ENCODE assay signal across 8 cellular contexts in genomic region chr3:4504340-4505261, GRCh38. TPM values are rescaled to one million over a fixed set of nuclear protein-coding genes. Genes with fewer than 3 reads are reported as not detected.
DNase-seq lines count a peak whose midpoint lies in the region; ATAC-seq, FAIRE-seq and TF ChIP-seq lines count a peak whose summit lies in the region.

No MANE protein-coding gene starts in this region.

- H3K79me1 ChIP-seq in H1 (ENCODE audit: low read depth, low read length), result no peaks in the 10 kb centered on the region

- H4K20me1 ChIP-seq in H1 (replicated peaks in 1 of 2; ENCODE audit: control insufficient read depth in 1 of 2, insufficient read depth in 2 of 2, low read length in 2 of 2), result peaks cover 0 to 2% of the 10 kb centered on the region in 2 experiments

- H2AFZ ChIP-seq in H1 (ENCODE audit: low read length), result 0 out of 2 replicates have a peak overlapping the region, but pooled peaks have one; percentile 65

- H3K4me3 ChIP-seq in H1 (ENCODE audit: extremely low read depth in 1 of 4, insufficient read depth in 2 of 4, low read depth in 3 of 4, low read length in 4 of 4), result no peak overlapping the region

- H3K4me1 Mint-ChIP-seq in T-helper 17 cell, result peaks cover 37% of the 10 kb centered on the region

- H3K9me3 ChIP-seq in T-helper 17 cell (ENCODE audit: control insufficient read depth, low read length, poor library complexity, severe bottlenecking) (no peaks in the 10 kb centered on the region), H1 (ENCODE audit: insufficient read depth in 2 of 2, low read depth in 1 of 2, low read length in 1 of 2) (no peaks in the 10 kb centered on the region)

- peak; percentile 84 for ATAC-seq in T-helper 17 cell

- no peak overlapping the region for H3K4ac ChIP-seq in H1 (replicated peaks; ENCODE audit: insufficient read length, low read depth, low read length)

- no peak overlapping the region for H3K4me2 ChIP-seq in H1 (ENCODE audit: insufficient read depth in 1 of 2, low read depth in 2 of 2, low read length in 2 of 2)

- WGBS in H1 (ENCODE audit: extremely low coverage in 1 of 2, insufficient coverage in 1 of 2, insufficient read length in 1 of 2, insufficient replicate concordance in 2 of 2, low coverage in 1 of 2, low lambda C conversion rate in 2 of 2, missing lambda C conversion rate in 1 of 2), 2 experiments, result 78% methylated on average over 14 of the region's 14 CpGs; no CpG with 5 or more reads in 1 of the 2 experiments

- no peak overlapping the region for H4K5ac ChIP-seq in H1 (ENCODE audit: insufficient read length, low read depth, low read length)

- TF ChIP-seq CTCF in H1 (IDR thresholded peaks at IDR 0.05; ENCODE audit: control extremely low read depth in 1 of 3, insufficient read depth in 1 of 3, low read depth in 1 of 3, low read length in 3 of 3), result no peak

- no peaks in the 10 kb centered on the region for H3K23me2 ChIP-seq in H1 (ENCODE audit: low read depth, low read length)

- no peak overlapping the region for H3K14ac ChIP-seq in H1 (ENCODE audit: insufficient read length)

- no peaks in the 10 kb centered on the region; a peak in 1 of 4 replicates for H3K79me2 ChIP-seq in H1 (ENCODE audit: control insufficient read depth in 1 of 2, insufficient read depth in 2 of 2, low read length in 2 of 2)

- H3K56ac ChIP-seq in H1 (replicated peaks; ENCODE audit: insufficient read length, low read depth, low read length), result no peak overlapping the region

- 0 out of 2 replicates have a peak overlapping the region, but pooled peaks have one; percentile 40 for H2BK15ac ChIP-seq in H1 (ENCODE audit: low read length)

- H3K4me1 ChIP-seq in H1 (replicated peaks in 1 of 4; ENCODE audit: control insufficient read depth in 3 of 4, insufficient read depth in 4 of 4, low read length in 3 of 4), result peaks cover 0 to 4% (median 1%) of the 10 kb centered on the region in 4 experiments; a peak in 2 of 7 replicates

- no peak overlapping the region for H2BK12ac ChIP-seq in H1 (ENCODE audit: low read depth, low read length)

- H3K36me3 ChIP-seq in H1 (ENCODE audit: control insufficient read depth in 2 of 4, insufficient read depth in 4 of 4, low read length in 3 of 4), result no peaks in the 10 kb centered on the region

- POLR2A ChIA-PET in H1 (lab: Charles Lee; ENCODE audit: partially characterized antibody), result interaction anchor here (8.6 kb wide), 1 partner anchor 11 kb away, joined by 91 read pairs; the partner anchor contains the start of gene ITPR1

- H3K27ac Mint-ChIP-seq in T-helper 17 cell, result peak overlapping the region; percentile 97

- H3K4me3 Mint-ChIP-seq in T-helper 17 cell, result peak overlapping the region; percentile 93

- FAIRE-seq in H1 (lab: Jason Lieb, UNC), result no peak

- H2BK20ac ChIP-seq in H1 (ENCODE audit: low read length), result no peak overlapping the region

- peak; percentile 49 for DNase-seq in NCI-H748 (lab: John Stamatoyannopoulos, UW; ENCODE audit: unreplicated experiment)
- DNase-seq in NCI-H748 treated with DMSO at 0.1 percent for 48 hours (lab: John Stamatoyannopoulos, UW), result no peak
- peak in 2 of 3 donors; percentile 14 to 20 for DNase-seq in T-helper 17 cell
- DNase-seq in H1 (ENCODE audit: low read depth in 1 of 2, low spot score in 2 of 2), result no peak
- peak; percentile 31 for DNase-seq in renal cortical epithelial cell (ENCODE audit: low read depth)
- DNase-seq in NCI-H2196 (lab: John Stamatoyannopoulos, UW; ENCODE audit: unreplicated experiment), result no peak
- no peak for DNase-seq in foreskin melanocyte
- no peak for DNase-seq in mesenteric fat pad (ENCODE audit: low spot score)

- TF ChIP-seq EP300 in H1 (IDR thresholded peaks at IDR 0.05; ENCODE audit: borderline replicate concordance in 1 of 2, low read depth in 2 of 2, low read length in 2 of 2), result no peak

- H3K36me3 Mint-ChIP-seq in T-helper 17 cell (ENCODE audit: low read depth), result no peaks in the 10 kb centered on the region

- TF ChIP-seq POLR2A in H1 (IDR thresholded peaks at IDR 0.05; ENCODE audit: control extremely low read depth in 1 of 2, low read depth in 2 of 2, low read length in 2 of 2), result no peak

- H4K91ac ChIP-seq in H1 (replicated peaks; ENCODE audit: insufficient read length, low read length), result no peak overlapping the region

- H2BK120ac ChIP-seq in H1 (replicated peaks; ENCODE audit: low read depth, low read length), result no peak overlapping the region

- no peaks in the 10 kb centered on the region for H3K27me3 Mint-ChIP-seq in T-helper 17 cell

- no peak overlapping the region; the same call in 1 of the 2 replicates for H4K8ac ChIP-seq in H1 (ENCODE audit: extremely low read depth, insufficient read depth, low read length)

- H3K27ac ChIP-seq in H1 (ENCODE audit: low read depth, low read length), result no peak overlapping the region

- no peak overlapping the region for H2AK5ac ChIP-seq in H1 (ENCODE audit: low read depth, low read length)

- H2BK5ac ChIP-seq in H1 (ENCODE audit: low read depth, low read length), result no peak overlapping the region

- H3K18ac ChIP-seq in H1 (ENCODE audit: extremely low read depth, low read length), result no peak overlapping the region

- TF ChIP-seq RAD21 in H1 (IDR thresholded peaks at IDR 0.05 in 1 of 2, conservative IDR thresholded peaks at IDR 0.05 in 1 of 2; ENCODE audit: low read depth in 2 of 2, low read length in 2 of 2), result no peak

- CTCF ChIA-PET in H1 (lab: Charles Lee; ENCODE audit: partially characterized antibody), result interaction anchor here (0.9 to 3.0 kb wide), 5 partner anchors 10 to 153 kb away, joined by 3 to 16 read pairs (median 4); partner anchors contain the start of gene ITPR1

- H3K23ac ChIP-seq in H1 (ENCODE audit: insufficient read length), result no peak overlapping the region

- H3K27me3 ChIP-seq in H1 (replicated peaks in 1 of 4; ENCODE audit: control insufficient read depth in 3 of 4, extremely low read depth in 1 of 4, insufficient read depth in 3 of 4, low read length in 3 of 4), result no peaks in the 10 kb centered on the region

- H3K9ac ChIP-seq in H1 (replicated peaks in 1 of 4; ENCODE audit: extremely low read depth in 1 of 4, low read depth in 3 of 4, low read length in 3 of 4), result no peak overlapping the region

TF ChIP-seq in H1, 55 proteins besides CTCF, POLR2A, EP300 and RAD21 (continues in another document):
- TF ChIP-seq KDM1A (IDR thresholded peaks at IDR 0.05; ENCODE audit: borderline replicate concordance, low read length) (no peak), ATF2 (IDR thresholded peaks at IDR 0.05; ENCODE audit: low read length) (no peak), SP1 (IDR thresholded peaks at IDR 0.05; ENCODE audit: low read depth, low read length) (no peak), FOSL1 (IDR thresholded peaks at IDR 0.05; ENCODE audit: insufficient read depth, low read depth, low read length) (no peak), RFX5 (IDR thresholded peaks at IDR 0.05; ENCODE audit: borderline replicate concordance, low read depth, low read length) (no peak), CEBPB (IDR thresholded peaks at IDR 0.05; ENCODE audit: low read depth, low read length) (no peak)

RNA-seq across cellular contexts. Expression of gene ITPR1, which starts 11.5 kb away (rescaled TPM):
- total RNA-seq in T-helper 17 cell (100 to 1,000 TPM in 1 of 2 donors, 10 to 100 TPM in 1; 92.0 to 102 TPM), renal cortical epithelial cell (7.8 and 30.0 TPM in 2 replicates), mesenteric fat pad (38.9 TPM)
- 11.5 and 16.3 TPM in 2 replicates for total RNA-seq in H1 (2021; fragmentation: NEBNext Ultra II Directional; extraction: Animal tissue kit (Norgen Biotek cat#: 25700))
- 2.0 and 2.5 TPM in 2 replicates for polyA plus RNA-seq in H1 (2011; rRNA removed)
- polyA plus RNA-seq in H1 (2011; cell fraction: cytosol; rRNA removed), result 3.3 TPM
- polyA plus RNA-seq in H1 (2011; cell fraction: nucleus; rRNA removed), result 9.5 TPM
- polyA plus RNA-seq in H1 (2012, experiment 1 of 2), result 3.1 to 7.3 TPM (median 4.0 TPM) in 4 replicates
- 0.64 TPM for polyA plus RNA-seq in H1 (2012, experiment 2 of 2)
- polyA plus RNA-seq in H1 (2013, experiment 1 of 2), result 4.2 TPM
- 3.5 TPM for polyA plus RNA-seq in H1 (2013, experiment 2 of 2)
- 21.2 and 23.3 TPM in 2 replicates for polyA minus RNA-seq in H1 (2011; rRNA and poly(A)+ RNA removed)
- 12.2 TPM for polyA minus RNA-seq in H1 (2011; cell fraction: cytosol; rRNA and poly(A)+ RNA removed)
- 63.0 TPM for polyA minus RNA-seq in H1 (2011; cell fraction: nucleus; rRNA and poly(A)+ RNA removed)

RNA-seq across cellular contexts. Expression of gene SUMF1, which starts 37.5 kb away (rescaled TPM):
- total RNA-seq in T-helper 17 cell (10 to 100 TPM; 13.1 to 15.3 TPM), renal cortical epithelial cell (94.0 and 121 TPM in 2 replicates), mesenteric fat pad (32.3 TPM)
- 10.0 and 12.5 TPM in 2 replicates for total RNA-seq in H1 (2021; fragmentation: NEBNext Ultra II Directional; extraction: Animal tissue kit (Norgen Biotek cat#: 25700))
- 15.0 and 15.1 TPM in 2 replicates for polyA plus RNA-seq in H1 (2011; rRNA removed)
- polyA plus RNA-seq in H1 (2011; cell fraction: cytosol; rRNA removed), result 14.2 TPM
- 13.3 TPM for polyA plus RNA-seq in H1 (2011; cell fraction: nucleus; rRNA removed)
- polyA plus RNA-seq in H1 (2012, experiment 1 of 2), result 11.0 to 12.0 TPM (median 11.9 TPM) in 4 replicates
- 4.6 TPM for polyA plus RNA-seq in H1 (2012, experiment 2 of 2)
- 13.8 TPM for polyA plus RNA-seq in H1 (2013, experiment 1 of 2)
- 16.4 TPM for polyA plus RNA-seq in H1 (2013, experiment 2 of 2)
- polyA minus RNA-seq in H1 (2011; rRNA and poly(A)+ RNA removed), result 15.3 and 18.7 TPM in 2 replicates
- 8.4 TPM for polyA minus RNA-seq in H1 (2011; cell fraction: cytosol; rRNA and poly(A)+ RNA removed)
- polyA minus RNA-seq in H1 (2011; cell fraction: nucleus; rRNA and poly(A)+ RNA removed), result 52.8 TPM

Comparison
In these comparisons a context has a peak if more than half of its experiments do, and no peak if none do; other contexts are left out.
1. DNase-seq: peak in NCI-H748 (single experiment), T-helper 17 cell (2 of 3) and renal cortical epithelial cell (single experiment); none in NCI-H748 treated with DMSO at 0.1 percent for 48 hours (single experiment), H1 (0 of 2), NCI-H2196 (single experiment), foreskin melanocyte (single experiment) and mesenteric fat pad (single experiment).